ENCODE assay signal across 8 cellular contexts in the genomic region with DNA sequence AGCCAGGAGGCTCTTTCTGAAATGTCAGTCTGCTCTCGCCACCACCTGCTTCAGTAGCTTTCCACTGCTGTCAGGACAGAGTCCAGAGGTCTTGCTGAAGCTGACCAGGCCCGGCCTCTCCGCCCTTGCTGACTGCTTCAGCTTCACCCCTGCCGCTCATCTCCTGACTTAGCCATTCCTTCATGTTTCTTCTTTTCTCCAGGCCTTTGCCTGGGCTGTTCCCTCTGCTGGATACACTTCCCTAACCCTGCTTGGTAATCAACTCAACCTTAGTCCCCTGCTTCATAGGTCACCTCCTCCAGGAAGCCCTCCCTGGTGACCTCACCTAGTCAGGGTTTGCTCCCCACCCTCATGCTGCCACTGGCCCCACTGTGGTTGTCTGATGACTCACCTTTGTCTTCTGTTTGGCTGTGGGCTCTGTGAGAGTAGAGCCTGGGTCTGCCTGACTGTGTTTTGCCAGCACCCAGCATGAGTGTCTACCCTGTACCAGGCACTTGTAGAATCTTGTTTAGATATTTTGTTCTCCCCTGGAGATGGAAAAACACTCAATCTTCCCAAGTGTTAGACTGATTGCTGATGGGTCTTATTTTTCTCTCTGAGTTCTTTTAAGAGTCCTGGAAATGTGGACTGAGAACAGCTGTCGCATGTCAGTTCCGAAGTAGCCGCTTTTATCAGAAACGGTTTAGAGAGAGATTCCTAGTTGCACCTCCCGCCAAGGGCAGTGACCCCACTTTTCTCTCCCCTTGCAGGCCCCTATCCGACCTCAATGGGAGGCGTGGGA.
A peak's percentile ranks its signal among the peaks of the same experiment; 100 is the strongest.
DNase-seq lines count a peak whose midpoint lies in the region; ATAC-seq and TF ChIP-seq lines count a peak whose summit lies in the region.

No MANE protein-coding gene starts in this region.

- 78 to 87% methylated on average over 11 of the region's 11 CpGs for WGBS in lower leg skin, 2 donors

- peaks cover 17% of the 10 kb centered on the region for H3K4me1 ChIP-seq in SJSA1 (replicated peaks)

- no peaks in the 10 kb centered on the region for H3K27me3 Mint-ChIP-seq in CD4-positive, alpha-beta T cell
- H3K27me3 Mint-ChIP-seq in memory B cell: no peaks in the 10 kb centered on the region

- H3K36me3 ChIP-seq in SJSA1: no peaks in the 10 kb centered on the region; the same call in 1 of the 2 replicates

- no peak overlapping the region for H3K4me3 Mint-ChIP-seq in CD4-positive, alpha-beta T cell
- H3K4me3 Mint-ChIP-seq in memory B cell: no peak overlapping the region

- intact Hi-C loops in CD4-positive, alpha-beta T cell (cut with DNase I, micrococcal nuclease): no loop called here
- intact Hi-C loops in lower leg skin (cut with DNase I; ENCODE audit: low total_unique reads): no loop called here

- ATAC-seq in CD4-positive, alpha-beta T cell (ENCODE audit: poor library complexity): no peak
- no peak for ATAC-seq in memory B cell (ENCODE audit: low read depth)
- ATAC-seq in stimulated activated naive CD8-positive, alpha-beta T cell treated with anti-CD3 and anti-CD28 coated beads, Interleukin-15, Interleukin-2, amounts not matched to agents 100 U/mL and 50 U/mL, for 24 hours: peak; percentile 99
- no peak for ATAC-seq in HG03159 (IDR thresholded peaks at IDR 0.05; ENCODE audit: unreplicated experiment)

- no peak overlapping the region for H3K27ac Mint-ChIP-seq in CD4-positive, alpha-beta T cell
- H3K27ac Mint-ChIP-seq in memory B cell: peak overlapping the region; percentile 19

- TF ChIP-seq POLR2A in lower leg skin (IDR thresholded peaks at IDR 0.05): no peak

- no peaks in the 10 kb centered on the region for H3K27me3 ChIP-seq in CD4-positive, alpha-beta T cell (ENCODE audit: control insufficient read depth, insufficient read depth, low read length)
- H3K27me3 ChIP-seq in SJSA1 (replicated peaks): no peaks in the 10 kb centered on the region

- DNase-seq in CD4-positive, alpha-beta T cell: peak in 7 of 10 experiments; percentile 19 to 53 (median 40)
- DNase-seq in SJSA1 (ENCODE audit: low read depth in 1 of 2, low spot score in 2 of 2) (peak; percentile 41 to 69), astrocyte of the spinal cord (ENCODE audit: low read depth, low spot score) (peak; percentile 71), memory B cell (ENCODE audit: low spot score in 2 of 2) (no peak), NCI-H1417 treated with DMSO at 0.1 percent for 48 hours (lab: John Stamatoyannopoulos, UW) (no peak), lower leg skin (ENCODE audit: low spot score in 2 of 2) (no peak)
- DNase-seq in stimulated activated naive CD8-positive, alpha-beta T cell treated with anti-CD3 and anti-CD28 coated beads, Interleukin-15, Interleukin-2, amounts not matched to agents 100 U/mL and 50 U/mL, for 24 hours: peak; percentile 68

- in situ Hi-C loops in astrocyte of the spinal cord (cut with HindIII; ENCODE audit: low sequenced_read_pairs): no loop called here

- peaks cover 24% of the 10 kb centered on the region for H3K36me3 Mint-ChIP-seq in CD4-positive, alpha-beta T cell (ENCODE audit: low read depth)
- H3K36me3 Mint-ChIP-seq in memory B cell: peaks cover 31% of the 10 kb centered on the region

- no peaks in the 10 kb centered on the region for H3K9me3 ChIP-seq in CD4-positive, alpha-beta T cell (ENCODE audit: control insufficient read depth, low read length)
- H3K9me3 ChIP-seq in SJSA1 (replicated peaks): no peaks in the 10 kb centered on the region

- no peak overlapping the region for H3K27ac ChIP-seq in CD4-positive, alpha-beta T cell (ENCODE audit: low read depth, low read length)
- H3K27ac ChIP-seq in SJSA1: no peak overlapping the region

- H3K4me1 Mint-ChIP-seq in CD4-positive, alpha-beta T cell (ENCODE audit: low read depth): peaks cover 48% of the 10 kb centered on the region
- peaks cover 26% of the 10 kb centered on the region for H3K4me1 Mint-ChIP-seq in memory B cell

- H3K4me3 ChIP-seq in SJSA1 (no peak overlapping the region), astrocyte of the spinal cord (ENCODE audit: low read depth, low read length) (no peak overlapping the region), lower leg skin (ENCODE audit: low read depth, poor library complexity, severe bottlenecking) (no peak overlapping the region)

- CTCF ChIA-PET in CD4-positive, alpha-beta T cell (lab: Charles Lee): no interaction called here

- H3K9me3 Mint-ChIP-seq in CD4-positive, alpha-beta T cell: no peaks in the 10 kb centered on the region
- no peaks in the 10 kb centered on the region for H3K9me3 Mint-ChIP-seq in memory B cell

- no peak for TF ChIP-seq CTCF in CD4-positive, alpha-beta T cell (IDR thresholded peaks at IDR 0.05)
- TF ChIP-seq CTCF in astrocyte of the spinal cord (IDR thresholded peaks at IDR 0.05; ENCODE audit: low read depth, low read length) (no peak), lower leg skin (IDR thresholded peaks at IDR 0.05) (no peak)

- POLR2A ChIA-PET in CD4-positive, alpha-beta T cell (lab: Charles Lee): no interaction called here

Comparison
In these comparisons a context has a peak if more than half of its experiments do, and no peak if none do; other contexts are left out.
1. DNase-seq: peak in CD4-positive, alpha-beta T cell (7 of 10), SJSA1 (2 of 2), astrocyte of the spinal cord (single experiment) and stimulated activated naive CD8-positive, alpha-beta T cell treated with anti-CD3 and anti-CD28 coated beads, Interleukin-15, Interleukin-2, amounts not matched to agents 100 U/mL and 50 U/mL, for 24 hours (single experiment); none in memory B cell (0 of 2), NCI-H1417 treated with DMSO at 0.1 percent for 48 hours (single experiment) and lower leg skin (0 of 2).